ENCODE assay signal across 19 cellular contexts in the genomic region with DNA sequence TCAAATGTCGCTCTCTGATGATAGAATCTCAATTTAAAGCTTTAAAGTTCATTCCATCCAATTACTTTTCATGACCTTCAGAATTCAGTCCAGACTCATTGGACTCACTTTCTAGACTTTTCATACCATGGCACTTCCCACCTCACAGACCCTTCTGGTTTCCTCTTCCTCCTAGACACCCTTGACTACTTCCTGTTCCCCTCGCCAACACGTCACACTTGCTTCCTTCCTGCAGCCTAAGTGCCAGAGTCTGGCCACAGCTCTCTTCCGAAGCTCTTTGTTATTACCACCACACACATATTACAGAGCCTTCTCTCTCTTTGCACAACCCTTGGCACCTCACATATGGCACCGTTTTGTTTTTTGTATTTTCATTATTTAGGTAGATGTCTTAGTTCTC. TPM values are rescaled to one million over a fixed set of nuclear protein-coding genes. Genes with fewer than 3 reads are reported as not detected.
A peak's percentile ranks its signal among the peaks of the same experiment; 100 is the strongest.
DNase-seq lines count a peak whose midpoint lies in the region; FAIRE-seq and TF ChIP-seq lines count a peak whose summit lies in the region.
"Had no signal": no experiment of that assay in that cellular context is flagged by ENCODE, and none has a peak within 500 bp of the region (broad histone marks: within the 10 kb centered on the region; RNA-seq: fewer than 3 reads in every experiment).

No MANE protein-coding gene starts in this region.

- peaks cover 5% of the 10 kb centered on the region for H3K27me3 Mint-ChIP-seq in activated T-cell treated with anti-CD3 and anti-CD28 coated beads, Interleukin-2, amount 50 U/mL, for 24 hours
- H3K27me3 Mint-ChIP-seq in activated naive CD8-positive, alpha-beta T cell treated with anti-CD3 and anti-CD28 coated beads for 36 hours, result peaks cover 4% of the 10 kb centered on the region
- no peaks in the 10 kb centered on the region for H3K27me3 Mint-ChIP-seq in mesothelial cell of epicardium (ENCODE audit: low read depth)

- H3K27ac Mint-ChIP-seq in activated T-cell treated with anti-CD3 and anti-CD28 coated beads, Interleukin-2, amount 50 U/mL, for 24 hours, result peak overlapping the region; percentile 3
- peak overlapping the region; percentile 67 for H3K27ac Mint-ChIP-seq in activated naive CD8-positive, alpha-beta T cell treated with anti-CD3 and anti-CD28 coated beads for 36 hours
- H3K27ac Mint-ChIP-seq in mesothelial cell of epicardium, result no peak overlapping the region

- H3K27me3 ChIP-seq in small intestine (ENCODE audit: control insufficient read depth in 2 of 2, insufficient read depth in 2 of 2, low read length in 2 of 2) (no peaks in the 10 kb centered on the region), right atrium auricular region (no peaks in the 10 kb centered on the region)
- H3K27me3 ChIP-seq: sigmoid colon had no signal

- H3K4me1 ChIP-seq in small intestine (ENCODE audit: control insufficient read depth in 2 of 2, insufficient read depth in 1 of 2, low read depth in 1 of 2, low read length in 1 of 2) (no peaks in the 10 kb centered on the region), right atrium auricular region (no peaks in the 10 kb centered on the region)
- H3K4me1 ChIP-seq: Caco-2, sigmoid colon had no signal

- H3K9me3 ChIP-seq in small intestine (ENCODE audit: control insufficient read depth, low read depth), result no peaks in the 10 kb centered on the region
- H3K9me3 ChIP-seq in right atrium auricular region, result no peaks in the 10 kb centered on the region
- H3K9me3 ChIP-seq: Caco-2, sigmoid colon had no signal

- FAIRE-seq in small intestine (lab: Jason Lieb, UNC), result no peak
- FAIRE-seq: astrocyte had no signal

- peaks cover 2 to 27% of the 10 kb centered on the region in 2 donors for H3K36me3 ChIP-seq in small intestine (ENCODE audit: control insufficient read depth in 2 of 2, insufficient read depth in 2 of 2, low read length in 2 of 2)
- H3K36me3 ChIP-seq in right atrium auricular region, result peaks cover 52% of the 10 kb centered on the region
- H3K36me3 ChIP-seq: sigmoid colon had no signal

- H3K4me3 ChIP-seq in small intestine (ENCODE audit: low read depth in 1 of 2, low read length in 2 of 2) (no peak overlapping the region), right atrium auricular region (no peak overlapping the region)
- H3K4me3 ChIP-seq: sigmoid colon had no signal

- no peaks in the 10 kb centered on the region for H3K36me3 Mint-ChIP-seq in activated T-cell treated with anti-CD3 and anti-CD28 coated beads, Interleukin-2, amount 50 U/mL, for 24 hours (ENCODE audit: low read depth)
- H3K36me3 Mint-ChIP-seq in activated naive CD8-positive, alpha-beta T cell treated with anti-CD3 and anti-CD28 coated beads for 36 hours, result peaks cover 22% of the 10 kb centered on the region
- H3K36me3 Mint-ChIP-seq in mesothelial cell of epicardium, result peaks cover 42% of the 10 kb centered on the region

- no peak for TF ChIP-seq CTCF in right atrium auricular region (IDR thresholded peaks at IDR 0.05)
- TF ChIP-seq CTCF in mesothelial cell of epicardium (IDR thresholded peaks at IDR 0.05; ENCODE audit: unreplicated experiment), result no peak

- peaks cover 7% of the 10 kb centered on the region for H3K9me3 Mint-ChIP-seq in activated T-cell treated with anti-CD3 and anti-CD28 coated beads, Interleukin-2, amount 50 U/mL, for 24 hours
- peaks cover 8% of the 10 kb centered on the region for H3K9me3 Mint-ChIP-seq in activated naive CD8-positive, alpha-beta T cell treated with anti-CD3 and anti-CD28 coated beads for 36 hours
- no peaks in the 10 kb centered on the region for H3K9me3 Mint-ChIP-seq in mesothelial cell of epicardium

- no peak overlapping the region for H3K4me3 Mint-ChIP-seq in activated T-cell treated with anti-CD3 and anti-CD28 coated beads, Interleukin-2, amount 50 U/mL, for 24 hours
- peak overlapping the region; percentile 8 for H3K4me3 Mint-ChIP-seq in activated naive CD8-positive, alpha-beta T cell treated with anti-CD3 and anti-CD28 coated beads for 36 hours
- H3K4me3 Mint-ChIP-seq in mesothelial cell of epicardium, result no peak overlapping the region
- H3K4me3 Mint-ChIP-seq: activated T-cell treated with anti-CD3 and anti-CD28 coated beads, Interleukin-2, amount 50 U/mL, for 4 hours had no signal

- 67 to 83% (median 70%) methylated on average over 5 of the region's 5 CpGs for WGBS in small intestine, 3 donors

- H3K27ac ChIP-seq in small intestine (ENCODE audit: low read depth in 1 of 2, low read length in 1 of 2) (no peak overlapping the region), right atrium auricular region (no peak overlapping the region)
- H3K27ac ChIP-seq: sigmoid colon had no signal

- H3K4me1 Mint-ChIP-seq in activated T-cell treated with anti-CD3 and anti-CD28 coated beads, Interleukin-2, amount 50 U/mL, for 24 hours (ENCODE audit: low read depth), result peaks cover 13% of the 10 kb centered on the region
- peaks cover 9% of the 10 kb centered on the region for H3K4me1 Mint-ChIP-seq in activated naive CD8-positive, alpha-beta T cell treated with anti-CD3 and anti-CD28 coated beads for 36 hours
- H3K4me1 Mint-ChIP-seq in mesothelial cell of epicardium, result peaks cover 3% of the 10 kb centered on the region

- DNase-seq in activated T-cell treated with anti-CD3 and anti-CD28 coated beads, Interleukin-2, amount 50 U/mL, for 24 hours, result no peak
- DNase-seq in activated T-cell treated with anti-CD3 and anti-CD28 coated beads, Interleukin-2, amount 50 U/mL, for 1 hour, result no peak
- DNase-seq in MV-4-11 (lab: John Stamatoyannopoulos, UW), result peak; percentile 25
- no peak for DNase-seq in activated naive CD8-positive, alpha-beta T cell treated with anti-CD3 and anti-CD28 coated beads for 36 hours
- DNase-seq in small intestine, result peak; percentile 21
- no peak for DNase-seq in NCI-H446 (lab: John Stamatoyannopoulos, UW)
- no peak for DNase-seq in right atrium auricular region (ENCODE audit: low spot score)
- DNase-seq in mesothelial cell of epicardium (ENCODE audit: low spot score in 2 of 2, unreplicated experiment in 2 of 2), result no peak
- DNase-seq: activated CD4-positive, alpha-beta T cell treated with anti-CD3 and anti-CD28 coated beads for 1 hour; activated T-cell treated with anti-CD3 and anti-CD28 coated beads, Interleukin-2, amount 50 U/mL, for 4 hours; Caco-2; foreskin melanocyte; NCI-H187; NCI-H446 treated with DMSO at 0.1 percent for 48 hours; OCI-M1; SHP77 treated with DMSO at 0.1 percent for 48 hours; sigmoid colon; stimulated activated CD4-positive, alpha-beta T cell treated with anti-CD3 and anti-CD28 coated beads, Interleukin-2, amount 100 ng/mL, for 24 hours had no signal

RNA-seq across cellular contexts. Expression of gene UMPS, which starts 59.1 kb away (rescaled TPM):
- 10 to 100 TPM; 88.6 to 94.0 TPM for total RNA-seq in activated naive CD8-positive, alpha-beta T cell treated with anti-CD3 and anti-CD28 coated beads for 36 hours
- polyA plus RNA-seq in small intestine, result 10 to 100 TPM; 12.1 to 23.4 (median 15.7) TPM
- total RNA-seq in right atrium auricular region (10 to 100 TPM in 1 of 2 donors, 1 to 10 TPM in 1; 6.6 to 14.3 TPM), mesothelial cell of epicardium (35.9 to 40.7 TPM (median 37.3 TPM) in 3 replicates)

Comparison
In these comparisons a context has a peak if more than half of its experiments do, and no peak if none do; other contexts are left out.
1. DNase-seq: peak in MV-4-11 (single experiment) and small intestine (single experiment); none in activated T-cell treated with anti-CD3 and anti-CD28 coated beads, Interleukin-2, amount 50 U/mL, for 24 hours (single experiment), activated T-cell treated with anti-CD3 and anti-CD28 coated beads, Interleukin-2, amount 50 U/mL, for 1 hour (single experiment), activated naive CD8-positive, alpha-beta T cell treated with anti-CD3 and anti-CD28 coated beads for 36 hours (single experiment), NCI-H446 (0 of 2), right atrium auricular region (single experiment) and mesothelial cell of epicardium (0 of 2).